16 cellular contexts compared by ENCODE assay signal in the genomic region with DNA sequence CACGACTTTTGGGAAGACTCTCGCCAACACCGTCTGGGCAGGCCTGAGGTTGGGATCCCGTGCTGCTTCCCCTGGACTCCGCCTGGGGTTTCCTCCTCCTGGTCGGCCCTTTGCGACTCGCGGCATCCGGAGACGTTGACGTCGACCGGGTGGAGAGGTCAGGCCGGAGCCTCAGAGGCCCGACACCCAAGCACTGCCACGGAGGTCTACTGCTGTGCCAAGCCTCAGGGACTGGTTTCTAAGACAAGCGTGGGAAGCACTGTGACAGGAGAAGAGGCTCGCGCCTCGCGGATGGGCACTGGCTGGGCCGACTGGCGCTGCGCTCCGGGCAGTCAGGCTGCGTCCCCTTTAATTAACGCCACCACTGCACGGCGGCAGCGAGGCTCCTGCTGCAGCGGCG. TPM values are rescaled to one million over a fixed set of nuclear protein-coding genes. Genes with fewer than 3 reads are reported as not detected.
"Had no signal": no experiment of that assay in that cellular context is flagged by ENCODE, and none has a peak within 500 bp of the region (broad histone marks: within the 10 kb centered on the region; RNA-seq: fewer than 3 reads in every experiment).

No MANE protein-coding gene starts in this region.

RNA-seq across cellular contexts. Expression of gene KCNJ18, which starts 7.9 kb away (rescaled TPM):
- total RNA-seq: chondrocyte, colonic mucosa, dermis microvascular lymphatic vessel endothelial cell, endodermal cell, esophagus mucosa, gastrocnemius medialis, glomerular endothelial cell, heart right ventricle, kidney epithelial cell, left cardiac atrium, left lung, left ventricle myocardium superior, lung, mammary epithelial cell, mononuclear cell, mucosa of gallbladder had no signal
